8 cellular contexts compared by ENCODE assay signal in genomic region chr19:18700501-18701249, GRCh38. TPM values are rescaled to one million over a fixed set of nuclear protein-coding genes. Genes with fewer than 3 reads are reported as not detected.
DNase-seq lines count a peak whose midpoint lies in the region; ATAC-seq and TF ChIP-seq lines count a peak whose summit lies in the region.

No MANE protein-coding gene starts in this region.

- H3K4me3 ChIP-seq in BLaER1 treated with 17β-estradiol and CSF1 and Interleukin-3, amounts not matched to agents 10 nM and 100 nM = peak overlapping the region; percentile 43 to 67 (median 53)
- H3K4me3 ChIP-seq in Karpas-422 (ENCODE audit: low read length) (peak overlapping the region; percentile 59; the same call in 1 of the 2 replicates), sigmoid colon (peak overlapping the region; percentile 2 to 53 (median 40))

- no peaks in the 10 kb centered on the region for H3K79me2 ChIP-seq in Karpas-422 (ENCODE audit: low read length)

- peak overlapping the region; percentile 16 to 71 (median 64); a peak in 20 of 22 replicates for H3K9ac ChIP-seq in BLaER1 treated with 17β-estradiol and CSF1 and Interleukin-3, amounts not matched to agents 10 nM and 100 nM
- peak overlapping the region; percentile 35 for H3K9ac ChIP-seq in Karpas-422 (ENCODE audit: low read length)

- no peak for TF ChIP-seq EP300 in sigmoid colon (IDR thresholded peaks at IDR 0.05)

- TF ChIP-seq CTCF in sigmoid colon (IDR thresholded peaks at IDR 0.05) = no peak

- H3K27ac Mint-ChIP-seq in T-helper 17 cell = peak overlapping the region; percentile 92

- no peaks in the 10 kb centered on the region for H3K27me3 Mint-ChIP-seq in T-helper 17 cell

- H3K9me3 ChIP-seq in BLaER1 treated with 17β-estradiol and CSF1 and Interleukin-3, amounts not matched to agents 10 nM and 100 nM (replicated peaks in 1 of 11) = no peaks in the 10 kb centered on the region
- no peaks in the 10 kb centered on the region for H3K9me3 ChIP-seq in Karpas-422 (ENCODE audit: low read length)
- H3K9me3 ChIP-seq in T-helper 17 cell (ENCODE audit: control insufficient read depth, low read length, poor library complexity, severe bottlenecking) = no peaks in the 10 kb centered on the region
- no peaks in the 10 kb centered on the region for H3K9me3 ChIP-seq in sigmoid colon

- H3K4me1 Mint-ChIP-seq in T-helper 17 cell = peaks cover 30% of the 10 kb centered on the region

- no peaks in the 10 kb centered on the region for H3K27me3 ChIP-seq in BLaER1 treated with 17β-estradiol and CSF1 and Interleukin-3, amounts not matched to agents 10 nM and 100 nM
- H3K27me3 ChIP-seq in Karpas-422 (ENCODE audit: low read length) (no peaks in the 10 kb centered on the region), sigmoid colon (no peaks in the 10 kb centered on the region)

- peak overlapping the region in 10 of 11 experiments; percentile 15 to 74 (median 64); a peak in 18 of 22 replicates for H3K27ac ChIP-seq in BLaER1 treated with 17β-estradiol and CSF1 and Interleukin-3, amounts not matched to agents 10 nM and 100 nM
- H3K27ac ChIP-seq in Karpas-422 (ENCODE audit: low read length) = peak overlapping the region; percentile 64
- peak overlapping the region; percentile 72 to 87 (median 81) for H3K27ac ChIP-seq in sigmoid colon

- WGBS in sigmoid colon, 2 donors = 27 to 64% methylated on average over 35 of the region's 35 CpGs

- ATAC-seq in GM19438 (IDR thresholded peaks at IDR 0.05; ENCODE audit: low read depth, unreplicated experiment) (peak; percentile 72), T-helper 17 cell (peak; percentile 97)

- H2AFZ ChIP-seq in Karpas-422 (ENCODE audit: low read length) = no peak overlapping the region

- peak overlapping the region; percentile 84 to 98 (median 93) for H3K4me2 ChIP-seq in BLaER1 treated with 17β-estradiol and CSF1 and Interleukin-3, amounts not matched to agents 10 nM and 100 nM
- H3K4me2 ChIP-seq in Karpas-422 (ENCODE audit: low read depth, low read length, poor library complexity, severe bottlenecking) = peak overlapping the region; percentile 67

- intact Hi-C loops in sigmoid colon (cut with DNase I) = loop anchor here (5.0 kb wide), 1 partner anchor 62 kb away; no protein-coding TSS in a partner anchor

- DNase-seq in Karpas-422 (peak; percentile 81), T-helper 17 cell (peak; percentile 57 to 63 (median 61)), amniotic stem cell (lab: John Stamatoyannopoulos, UW) (peak; percentile 2), hepatic stellate cell (ENCODE audit: low spot score) (peak; percentile 92), sigmoid colon (peak; percentile 92), T1000 (lab: John Stamatoyannopoulos, UW) (no peak)

- peaks cover 91 to 99% (median 96%) of the 10 kb centered on the region in 11 experiments for H4K20me1 ChIP-seq in BLaER1 treated with 17β-estradiol and CSF1 and Interleukin-3, amounts not matched to agents 10 nM and 100 nM
- peaks cover 34% of the 10 kb centered on the region for H4K20me1 ChIP-seq in Karpas-422 (ENCODE audit: insufficient read depth, low read depth, low read length)

- peak overlapping the region; percentile 91 for H3K4me3 Mint-ChIP-seq in T-helper 17 cell

- H3K36me3 Mint-ChIP-seq in T-helper 17 cell (ENCODE audit: low read depth) = no peaks in the 10 kb centered on the region

- H3K4me1 ChIP-seq in BLaER1 treated with 17β-estradiol and CSF1 and Interleukin-3, amounts not matched to agents 10 nM and 100 nM = peaks cover 46 to 69% (median 55%) of the 10 kb centered on the region in 10 experiments
- H3K4me1 ChIP-seq in Karpas-422 (ENCODE audit: low read length) (peaks cover 25% of the 10 kb centered on the region), sigmoid colon (peaks cover 0 to 35% (median 24%) of the 10 kb centered on the region in 4 donors)

- H3K9me2 ChIP-seq in Karpas-422 (replicated peaks; ENCODE audit: insufficient read depth, low read length) = no peaks in the 10 kb centered on the region

- no peak for TF ChIP-seq POLR2A in sigmoid colon (IDR thresholded peaks at IDR 0.05)

- peaks cover 0 to 8% (median 0%) of the 10 kb centered on the region in 11 experiments; a peak in 2 of 22 replicates for H3K36me3 ChIP-seq in BLaER1 treated with 17β-estradiol and CSF1 and Interleukin-3, amounts not matched to agents 10 nM and 100 nM
- H3K36me3 ChIP-seq in Karpas-422 (ENCODE audit: insufficient read depth, low read length) (no peaks in the 10 kb centered on the region), sigmoid colon (no peaks in the 10 kb centered on the region)

RNA-seq across cellular contexts. Expression of gene CRTC1, which starts 17.2 kb away (rescaled TPM):
- total RNA-seq in Karpas-422 (2014; rRNA removed; shearing (Covaris generic); ENCODE audit: low replicate concordance) = 3.7 and 5.5 TPM in 2 replicates
- total RNA-seq in T-helper 17 cell (10 to 100 TPM; 14.4 to 15.3 TPM), sigmoid colon (1 to 10 TPM; 2.5 to 7.2 (median 4.6) TPM)
- polyA plus RNA-seq in sigmoid colon = 1 to 10 TPM; 2.8 to 8.9 (median 3.6) TPM
